In genomic region chr11:113331436-113331835, GRCh38 we compare ENCODE assay signal across 20 cellular contexts. TPM values are rescaled to one million over a fixed set of nuclear protein-coding genes. Genes with fewer than 3 reads are reported as not detected.
"Had no signal": no experiment of that assay in that cellular context is flagged by ENCODE, and none has a peak within 500 bp of the region (broad histone marks: within the 10 kb centered on the region; RNA-seq: fewer than 3 reads in every experiment).

No MANE protein-coding gene starts in this region.

- H3K27me3 ChIP-seq: body of pancreas, esophagus squamous epithelium, right atrium auricular region, tibial artery, uterus had no signal

- DNase-seq: activated CD4-positive, alpha-beta memory T cell treated with anti-CD3 and anti-CD28 coated beads, Interleukin-2, amount 10 ng/mL, durations not matched to agents 7 days and 5 days; activated gamma-delta T cell; activated T-cell treated with anti-CD3 and anti-CD28 coated beads, Interleukin-2, amount 50 U/mL, for 48 hours; amygdala; body of pancreas; effector CD4-positive, alpha-beta T cell; esophagus squamous epithelium; hypothalamus; mesenchymal stem cell; natural killer cell; nucleus accumbens; stimulated activated CD4-positive, alpha-beta T cell treated with anti-CD3 and anti-CD28 coated beads, Interleukin-15, amount 100 ng/mL, for 24 hours; stimulated activated CD4-positive, alpha-beta T cell treated with anti-CD3 and anti-CD28 coated beads, Interleukin-4, amount 100 ng/mL, for 1 hour; stimulated activated naive B cell treated with anti-CD40 and anti-IgM and Interleukin-4, amounts not matched to agents 10 μg/mL and 1 μg/mL and 100 μg/mL, for 72 hours; T-helper 9 cell; tibial artery; uterus had no signal

- H3K27ac ChIP-seq: body of pancreas, coronary artery, esophagus squamous epithelium, right atrium auricular region, tibial artery, uterus had no signal

- H3K4me1 ChIP-seq: body of pancreas, esophagus squamous epithelium, right atrium auricular region, tibial artery, uterus had no signal

- H3K36me3 ChIP-seq: uterus had no signal

- H3K4me3 ChIP-seq: body of pancreas, coronary artery, esophagus squamous epithelium, right atrium auricular region, tibial artery, uterus had no signal

RNA-seq across cellular contexts. Expression of gene ANKK1, which starts 56.1 kb away (rescaled TPM):
- total RNA-seq: activated CD4-positive, alpha-beta memory T cell treated with anti-CD3 and anti-CD28 coated beads, Interleukin-2, amount 10 ng/mL, durations not matched to agents 7 days and 5 days; right atrium auricular region; skeletal muscle tissue had no signal
